ENCODE assay signal across 23 cellular contexts in genomic region chr5:150053695-150054392, GRCh38. TPM values are rescaled to one million over a fixed set of nuclear protein-coding genes. Genes with fewer than 3 reads are reported as not detected.
A peak's percentile ranks its signal among the peaks of the same experiment; 100 is the strongest.
DNase-seq lines count a peak whose midpoint lies in the region; ATAC-seq, FAIRE-seq and TF ChIP-seq lines count a peak whose summit lies in the region.
"Had no signal": no experiment of that assay in that cellular context is flagged by ENCODE, and none has a peak within 500 bp of the region (broad histone marks: within the 10 kb centered on the region; RNA-seq: fewer than 3 reads in every experiment).

No MANE protein-coding gene starts in this region.

- no peak for ATAC-seq in K562
- ATAC-seq in upper lobe of right lung = no peak
- ATAC-seq: Panc1 had no signal

- H3F3A ChIP-seq in smooth muscle cell (ENCODE audit: low read depth) = peaks cover 7% of the 10 kb centered on the region

- DNase-seq in activated naive CD8-positive, alpha-beta T cell treated with anti-CD3 and anti-CD28 coated beads for 36 hours = no peak
- no peak for DNase-seq in HFFc6
- no peak for DNase-seq in K562 (ENCODE audit: extremely low read depth in 1 of 4, low spot score in 3 of 4)
- no peak for DNase-seq in smooth muscle cell (lab: John Stamatoyannopoulos, UW; ENCODE audit: unreplicated experiment)
- DNase-seq in HAP-1 (ENCODE audit: low spot score in 2 of 2) = no peak
- DNase-seq in upper lobe of right lung = no peak
- DNase-seq: activated CD4-positive, alpha-beta T cell treated with anti-CD3 and anti-CD28 coated beads for 4 hours; activated naive CD4-positive, alpha-beta T cell treated with anti-CD3 and anti-CD28 coated beads for 36 hours; CD4-positive, alpha-beta memory T cell; DMS153; KG1; NCI-H510A treated with DMSO at 0.1 percent for 48 hours; retina; T-helper 2 cell had no signal

- no peaks in the 10 kb centered on the region for H3K27me3 ChIP-seq in K562 (ENCODE audit: control insufficient read depth in 2 of 2, insufficient read depth in 2 of 2, low read length in 2 of 2)
- H3K27me3 ChIP-seq in smooth muscle cell (ENCODE audit: low read depth) = no peaks in the 10 kb centered on the region
- no peaks in the 10 kb centered on the region for H3K27me3 ChIP-seq in HAP-1 (ENCODE audit: low read depth)
- no peaks in the 10 kb centered on the region for H3K27me3 ChIP-seq in upper lobe of right lung

- no peaks in the 10 kb centered on the region for H3K27me3 Mint-ChIP-seq in activated naive CD8-positive, alpha-beta T cell
- no peaks in the 10 kb centered on the region for H3K27me3 Mint-ChIP-seq in activated naive CD8-positive, alpha-beta T cell treated with anti-CD3 and anti-CD28 coated beads for 36 hours
- H3K27me3 Mint-ChIP-seq in HFFc6 (ENCODE audit: insufficient read depth) = peaks cover 5% of the 10 kb centered on the region
- H3K27me3 Mint-ChIP-seq: CD4-positive, alpha-beta memory T cell had no signal

- H3K36me3 ChIP-seq in K562 (ENCODE audit: control insufficient read depth, insufficient read depth, low read length) = peaks cover 67% of the 10 kb centered on the region
- peaks cover 3% of the 10 kb centered on the region for H3K36me3 ChIP-seq in smooth muscle cell (ENCODE audit: low read depth)
- H3K36me3 ChIP-seq in HAP-1 (replicated peaks) = peaks cover 60% of the 10 kb centered on the region
- peaks cover 68% of the 10 kb centered on the region for H3K36me3 ChIP-seq in upper lobe of right lung

- H3K9ac ChIP-seq in K562 (ENCODE audit: insufficient read depth in 1 of 2, low read depth in 2 of 2, low read length in 2 of 2) = peak overlapping the region in 1 of 2 experiments; percentile 22; a peak in 1 of 4 replicates
- H3K9ac ChIP-seq in smooth muscle cell (ENCODE audit: low read depth) = peak overlapping the region; percentile 57

- 0 out of 2 replicates have a peak, but pooled peaks have one; percentile 10 for TF ChIP-seq POLR2A in K562 (conservative IDR thresholded peaks at IDR 0.05)

- 90% methylated on average over 13 of the region's 14 CpGs for WGBS in K562 (ENCODE audit: insufficient coverage, low coverage, missing lambda C conversion rate)
- 92% methylated on average over 12 of the region's 14 CpGs for WGBS in smooth muscle cell (ENCODE audit: low lambda C conversion rate)

- in situ Hi-C loops in K562 (cut with MboI) = no loop called here
- in situ Hi-C loops in HAP-1 (cut with MboI; ENCODE audit: low sequenced_read_pairs) = no loop called here

- no peak for TF ChIP-seq CTCF in HFFc6 (IDR thresholded peaks at IDR 0.05)
- no peak for TF ChIP-seq CTCF in K562 (IDR thresholded peaks at IDR 0.05 in 2 of 3, conservative IDR thresholded peaks at IDR 0.05 in 1 of 3; ENCODE audit: insufficient read depth in 2 of 3, low read depth in 1 of 3, low read length in 3 of 3)
- TF ChIP-seq CTCF in smooth muscle cell (IDR thresholded peaks at IDR 0.05; ENCODE audit: borderline replicate concordance, insufficient read depth, poor library complexity, severe bottlenecking) = no peak
- no peak for TF ChIP-seq CTCF in upper lobe of right lung (IDR thresholded peaks at IDR 0.05)

- no peak overlapping the region for H2AFZ ChIP-seq in K562 (ENCODE audit: low read depth, low read length)
- no peak overlapping the region for H2AFZ ChIP-seq in smooth muscle cell (ENCODE audit: low read depth)

- POLR2A ChIA-PET in K562 (lab: Yijun Ruan, JAX) = interaction anchor here (0.8 to 4.1 kb wide), 5 partner anchors 8 to 27 kb away, joined by 3 to 13 read pairs (median 5); no protein-coding TSS in a partner anchor

- no peaks in the 10 kb centered on the region for H3K79me2 ChIP-seq in K562 (ENCODE audit: control insufficient read depth, insufficient read depth, low read length)
- no peaks in the 10 kb centered on the region for H3K79me2 ChIP-seq in smooth muscle cell (ENCODE audit: low read depth)

- H3K4me2 ChIP-seq in K562 (ENCODE audit: insufficient read depth, low read length) = no peak overlapping the region
- H3K4me2 ChIP-seq in smooth muscle cell = peak overlapping the region; percentile 40

- H3K4me3 ChIP-seq in K562 = no peak overlapping the region
- H3K4me3 ChIP-seq in smooth muscle cell = no peak overlapping the region
- no peak overlapping the region for H3K4me3 ChIP-seq in HAP-1
- no peak overlapping the region for H3K4me3 ChIP-seq in upper lobe of right lung

- FAIRE-seq in K562 (lab: Jason Lieb, UNC) = no peak
- FAIRE-seq: G401.6, GM18507, keratinocyte had no signal

- H3K36me3 Mint-ChIP-seq in activated naive CD8-positive, alpha-beta T cell = peaks cover 2% of the 10 kb centered on the region
- peaks cover 21% of the 10 kb centered on the region for H3K36me3 Mint-ChIP-seq in activated naive CD8-positive, alpha-beta T cell treated with anti-CD3 and anti-CD28 coated beads for 36 hours
- H3K36me3 Mint-ChIP-seq in HFFc6 (ENCODE audit: low read depth) = peaks cover 70% of the 10 kb centered on the region

- H3K27ac Mint-ChIP-seq in activated naive CD8-positive, alpha-beta T cell = peak overlapping the region; percentile 34
- H3K27ac Mint-ChIP-seq in activated naive CD8-positive, alpha-beta T cell treated with anti-CD3 and anti-CD28 coated beads for 36 hours = no peak overlapping the region
- H3K27ac Mint-ChIP-seq in HFFc6 = peak overlapping the region; percentile 92
- H3K27ac Mint-ChIP-seq: activated naive CD4-positive, alpha-beta T cell treated with anti-CD3 and anti-CD28 coated beads for 36 hours had no signal

- intact Hi-C loops in K562 (cut with micrococcal nuclease) = no loop called here
- intact Hi-C loops in upper lobe of right lung (cut with DNase I) = no loop called here

- H3K27ac ChIP-seq in K562 (ENCODE audit: extremely low read depth, low read depth, low read length) = peak overlapping the region; percentile 48; the same call in 2 of the 3 replicates
- peak overlapping the region; percentile 85 for H3K27ac ChIP-seq in smooth muscle cell (ENCODE audit: low read depth)
- no peak overlapping the region for H3K27ac ChIP-seq in upper lobe of right lung

- no peaks in the 10 kb centered on the region for H3K9me3 Mint-ChIP-seq in activated naive CD8-positive, alpha-beta T cell (ENCODE audit: low read depth)
- H3K9me3 Mint-ChIP-seq in activated naive CD8-positive, alpha-beta T cell treated with anti-CD3 and anti-CD28 coated beads for 36 hours = no peaks in the 10 kb centered on the region
- no peaks in the 10 kb centered on the region for H3K9me3 Mint-ChIP-seq in HFFc6
- H3K9me3 Mint-ChIP-seq: activated naive CD4-positive, alpha-beta T cell treated with anti-CD3 and anti-CD28 coated beads for 36 hours; CD4-positive, alpha-beta memory T cell had no signal

- no TSS peak for BruUV-seq in K562 (replicated peaks; lab: Mats Ljungman, UMichigan)

- H3K4me3 Mint-ChIP-seq in activated naive CD8-positive, alpha-beta T cell = no peak overlapping the region
- no peak overlapping the region for H3K4me3 Mint-ChIP-seq in activated naive CD8-positive, alpha-beta T cell treated with anti-CD3 and anti-CD28 coated beads for 36 hours
- H3K4me3 Mint-ChIP-seq in HFFc6 = no peak overlapping the region
- H3K4me3 Mint-ChIP-seq: activated naive CD4-positive, alpha-beta T cell treated with anti-CD3 and anti-CD28 coated beads for 36 hours; CD4-positive, alpha-beta memory T cell had no signal

- no peaks in the 10 kb centered on the region for H3K4me1 Mint-ChIP-seq in activated naive CD8-positive, alpha-beta T cell (ENCODE audit: low read depth)
- H3K4me1 Mint-ChIP-seq in activated naive CD8-positive, alpha-beta T cell treated with anti-CD3 and anti-CD28 coated beads for 36 hours = no peaks in the 10 kb centered on the region
- peaks cover 75% of the 10 kb centered on the region for H3K4me1 Mint-ChIP-seq in HFFc6 (ENCODE audit: low read depth)

- peaks cover 27 to 40% of the 10 kb centered on the region in 2 experiments for H3K4me1 ChIP-seq in K562 (replicated peaks in 1 of 2; ENCODE audit: control insufficient read depth in 2 of 2, insufficient read depth in 2 of 2, low read length in 2 of 2)
- peaks cover 11% of the 10 kb centered on the region for H3K4me1 ChIP-seq in smooth muscle cell (ENCODE audit: low read depth)
- no peaks in the 10 kb centered on the region for H3K4me1 ChIP-seq in HAP-1
- H3K4me1 ChIP-seq in upper lobe of right lung = no peaks in the 10 kb centered on the region

- no peak for TF ChIP-seq EP300 in K562 (IDR thresholded peaks at IDR 0.05; ENCODE audit: low read length)

- H3K9me1 ChIP-seq in K562 (ENCODE audit: control insufficient read depth, insufficient read depth, low read length) = no peaks in the 10 kb centered on the region

- no peaks in the 10 kb centered on the region; the same call in 1 of the 2 replicates for H4K20me1 ChIP-seq in K562 (replicated peaks; ENCODE audit: control insufficient read depth, insufficient read depth, low read length)
- no peaks in the 10 kb centered on the region for H4K20me1 ChIP-seq in smooth muscle cell (ENCODE audit: low read depth)

- no peak for TF ChIP-seq RAD21 in K562 (CRISPR knock-in tag; conservative IDR thresholded peaks at IDR 0.05 in 1 of 2, IDR thresholded peaks at IDR 0.05 in 1 of 2)

- CTCF ChIA-PET in K562 (lab: Yijun Ruan, JAX; ENCODE audit: low intra/inter-chr PET ratio) = no interaction called here

- no peaks in the 10 kb centered on the region for H3K9me3 ChIP-seq in K562 (replicated peaks; ENCODE audit: control insufficient read depth, insufficient read depth, low read depth, low read length)
- no peaks in the 10 kb centered on the region for H3K9me3 ChIP-seq in smooth muscle cell (replicated peaks; ENCODE audit: low read depth)
- no peaks in the 10 kb centered on the region for H3K9me3 ChIP-seq in HAP-1
- no peaks in the 10 kb centered on the region for H3K9me3 ChIP-seq in upper lobe of right lung

RNA-seq across cellular contexts. Expression of gene CSF1R, which starts 32.5 kb away (rescaled TPM):
- total RNA-seq in activated naive CD8-positive, alpha-beta T cell treated with anti-CD3 and anti-CD28 coated beads for 36 hours = not detected
- total RNA-seq in HFFc6 (2021; fragmentation: NEBNext Ultra II Directional; extraction: Animal tissue kit (Norgen Biotek cat#: 25700)) = 1 to 10 TPM in 2 of 6 experiments, under 1 TPM in 4; 0.26 to 1.5 (median 0.78) TPM
- not detected in 2 replicates for total RNA-seq in K562 (2011; cell fraction: chromatin; rRNA removed; ENCODE audit: low replicate concordance)
- total RNA-seq in K562 (2011; cell fraction: nucleolus; rRNA removed) = not detected in 2 replicates
- total RNA-seq in K562 (2011; cell fraction: nucleoplasm; rRNA removed) = not detected in 2 replicates
- not detected in 2 replicates for total RNA-seq in K562 (2014; rRNA removed)
- not detected in 2 replicates for total RNA-seq in K562 (2014; rRNA removed; fragmentation: Illumina TruSeq; extraction: Trizol)
- total RNA-seq in K562 (2015; rRNA removed; fragmentation: Illumina TruSeq; extraction: Trizol) = not detected in 2 replicates
- total RNA-seq in K562 (2021) = 0.20 and 0.22 TPM in 2 replicates
- 0.03 TPM in 1 of 2 replicates, not detected in the other for polyA plus RNA-seq in K562 (2011; rRNA removed)
- polyA plus RNA-seq in K562 (2011; cell fraction: cytosol; rRNA removed) = 0.03 TPM in 1 of 2 replicates, not detected in the other
- 0.13 TPM in 1 of 2 replicates, not detected in the other for polyA plus RNA-seq in K562 (2011; cell fraction: nucleus; rRNA removed)
- 0.12 TPM in 1 of 2 replicates, not detected in the other for polyA plus RNA-seq in K562 (2012)
- polyA plus RNA-seq in K562 (2014; fragmentation: Illumina TruSeq; extraction: Trizol) = not detected in 2 replicates
- polyA plus RNA-seq in K562 (2014; fragmentation: Nextera tagmentation; extraction: Ambion mirVana) = not detected
- polyA plus RNA-seq in K562 (2014; rRNA removed) = 0.64 TPM in 1 of 2 replicates, not detected in the other
- 0.39 TPM in 1 of 2 replicates, not detected in the other for polyA minus RNA-seq in K562 (2011; rRNA and poly(A)+ RNA removed)
- not detected in 2 replicates for polyA minus RNA-seq in K562 (2011; cell fraction: cytosol; rRNA and poly(A)+ RNA removed)
- not detected in 2 replicates for polyA minus RNA-seq in K562 (2011; cell fraction: nucleus; rRNA and poly(A)+ RNA removed)
- total RNA-seq in smooth muscle cell = 3.9 and 6.2 TPM in 2 replicates
- polyA plus RNA-seq in smooth muscle cell = 2.2 and 12.9 TPM in 2 replicates
- 48.7 TPM for total RNA-seq in upper lobe of right lung
- total RNA-seq: fibroblast of lung, glomerular endothelial cell, lung microvascular endothelial cell, SK-MEL-5 had no signal
- polyA plus RNA-seq: keratinocyte had no signal

RNA-seq across cellular contexts. Expression of gene HMGXB3, which starts 53.3 kb away (rescaled TPM):
- 10 to 100 TPM; 36.7 to 38.3 TPM for total RNA-seq in activated naive CD8-positive, alpha-beta T cell treated with anti-CD3 and anti-CD28 coated beads for 36 hours
- total RNA-seq in HFFc6 (2021; fragmentation: NEBNext Ultra II Directional; extraction: Animal tissue kit (Norgen Biotek cat#: 25700)) = 10 to 100 TPM; 38.2 to 42.5 (median 40.5) TPM
- 126 and 156 TPM in 2 replicates for total RNA-seq in K562 (2011; cell fraction: chromatin; rRNA removed; ENCODE audit: low replicate concordance)
- total RNA-seq in K562 (2011; cell fraction: nucleolus; rRNA removed) = 104 and 109 TPM in 2 replicates
- 92.4 and 96.9 TPM in 2 replicates for total RNA-seq in K562 (2011; cell fraction: nucleoplasm; rRNA removed)
- total RNA-seq in K562 (2014; rRNA removed) (32.1 and 44.2 TPM in 2 replicates), K562 (2014; rRNA removed; fragmentation: Illumina TruSeq; extraction: Trizol) (32.2 and 34.3 TPM in 2 replicates), K562 (2015; rRNA removed; fragmentation: Illumina TruSeq; extraction: Trizol) (32.2 and 34.7 TPM in 2 replicates), K562 (2021) (44.1 and 44.3 TPM in 2 replicates), smooth muscle cell (41.2 and 41.8 TPM in 2 replicates), upper lobe of right lung (33.7 TPM)
- polyA plus RNA-seq in K562 (2011; rRNA removed) (44.0 and 47.5 TPM in 2 replicates), K562 (2014; fragmentation: Illumina TruSeq; extraction: Trizol) (40.0 and 41.0 TPM in 2 replicates), K562 (2014; fragmentation: Nextera tagmentation; extraction: Ambion mirVana) (1 to 10 TPM; 1.8 to 2.1 TPM), K562 (2014; rRNA removed) (31.7 and 31.9 TPM in 2 replicates), smooth muscle cell (31.4 and 31.7 TPM in 2 replicates)
- polyA plus RNA-seq in K562 (2011; cell fraction: cytosol; rRNA removed) = 37.8 and 42.6 TPM in 2 replicates
- 119 and 131 TPM in 2 replicates for polyA plus RNA-seq in K562 (2011; cell fraction: nucleus; rRNA removed)
- polyA plus RNA-seq in K562 (2012) = 26.6 and 30.2 TPM in 2 replicates
- 61.8 and 62.5 TPM in 2 replicates for polyA minus RNA-seq in K562 (2011; rRNA and poly(A)+ RNA removed)
- 33.1 and 34.0 TPM in 2 replicates for polyA minus RNA-seq in K562 (2011; cell fraction: cytosol; rRNA and poly(A)+ RNA removed)
- 49.3 and 58.9 TPM in 2 replicates for polyA minus RNA-seq in K562 (2011; cell fraction: nucleus; rRNA and poly(A)+ RNA removed)

RNA-seq across cellular contexts. Expression of gene TIGD6, which starts 53.4 kb away (rescaled TPM):
- 1 to 10 TPM; 1.7 to 1.9 TPM for total RNA-seq in activated naive CD8-positive, alpha-beta T cell treated with anti-CD3 and anti-CD28 coated beads for 36 hours
- 1 to 10 TPM; 6.6 to 7.5 (median 7.2) TPM for total RNA-seq in HFFc6 (2021; fragmentation: NEBNext Ultra II Directional; extraction: Animal tissue kit (Norgen Biotek cat#: 25700))
- total RNA-seq in K562 (2011; cell fraction: chromatin; rRNA removed; ENCODE audit: low replicate concordance) = 8.2 and 12.4 TPM in 2 replicates
- total RNA-seq in K562 (2011; cell fraction: nucleolus; rRNA removed) = 5.2 and 6.6 TPM in 2 replicates
- 12.1 and 13.1 TPM in 2 replicates for total RNA-seq in K562 (2011; cell fraction: nucleoplasm; rRNA removed)
- total RNA-seq in K562 (2014; rRNA removed) (3.9 and 5.2 TPM in 2 replicates), K562 (2014; rRNA removed; fragmentation: Illumina TruSeq; extraction: Trizol) (3.9 and 4.3 TPM in 2 replicates), K562 (2015; rRNA removed; fragmentation: Illumina TruSeq; extraction: Trizol) (3.8 and 4.3 TPM in 2 replicates), K562 (2021) (4.3 and 4.4 TPM in 2 replicates), smooth muscle cell (3.6 and 8.4 TPM in 2 replicates), upper lobe of right lung (4.0 TPM)
- polyA plus RNA-seq in K562 (2011; rRNA removed) (4.9 and 5.1 TPM in 2 replicates), K562 (2014; fragmentation: Illumina TruSeq; extraction: Trizol) (6.3 and 7.0 TPM in 2 replicates), K562 (2014; fragmentation: Nextera tagmentation; extraction: Ambion mirVana) (1 to 10 TPM; 1.8 to 2.3 TPM), K562 (2014; rRNA removed) (3.1 and 4.0 TPM in 2 replicates), smooth muscle cell (2.5 and 5.1 TPM in 2 replicates)
- 5.7 TPM in 2 replicates for polyA plus RNA-seq in K562 (2011; cell fraction: cytosol; rRNA removed)
- 14.9 and 16.9 TPM in 2 replicates for polyA plus RNA-seq in K562 (2011; cell fraction: nucleus; rRNA removed)
- polyA plus RNA-seq in K562 (2012) = 4.9 and 5.4 TPM in 2 replicates
- 9.4 and 9.9 TPM in 2 replicates for polyA minus RNA-seq in K562 (2011; rRNA and poly(A)+ RNA removed)
- 1.0 and 2.7 TPM in 2 replicates for polyA minus RNA-seq in K562 (2011; cell fraction: cytosol; rRNA and poly(A)+ RNA removed)
- polyA minus RNA-seq in K562 (2011; cell fraction: nucleus; rRNA and poly(A)+ RNA removed) = 4.8 and 8.7 TPM in 2 replicates
